10 cellular contexts compared by ENCODE assay signal in the genomic region with DNA sequence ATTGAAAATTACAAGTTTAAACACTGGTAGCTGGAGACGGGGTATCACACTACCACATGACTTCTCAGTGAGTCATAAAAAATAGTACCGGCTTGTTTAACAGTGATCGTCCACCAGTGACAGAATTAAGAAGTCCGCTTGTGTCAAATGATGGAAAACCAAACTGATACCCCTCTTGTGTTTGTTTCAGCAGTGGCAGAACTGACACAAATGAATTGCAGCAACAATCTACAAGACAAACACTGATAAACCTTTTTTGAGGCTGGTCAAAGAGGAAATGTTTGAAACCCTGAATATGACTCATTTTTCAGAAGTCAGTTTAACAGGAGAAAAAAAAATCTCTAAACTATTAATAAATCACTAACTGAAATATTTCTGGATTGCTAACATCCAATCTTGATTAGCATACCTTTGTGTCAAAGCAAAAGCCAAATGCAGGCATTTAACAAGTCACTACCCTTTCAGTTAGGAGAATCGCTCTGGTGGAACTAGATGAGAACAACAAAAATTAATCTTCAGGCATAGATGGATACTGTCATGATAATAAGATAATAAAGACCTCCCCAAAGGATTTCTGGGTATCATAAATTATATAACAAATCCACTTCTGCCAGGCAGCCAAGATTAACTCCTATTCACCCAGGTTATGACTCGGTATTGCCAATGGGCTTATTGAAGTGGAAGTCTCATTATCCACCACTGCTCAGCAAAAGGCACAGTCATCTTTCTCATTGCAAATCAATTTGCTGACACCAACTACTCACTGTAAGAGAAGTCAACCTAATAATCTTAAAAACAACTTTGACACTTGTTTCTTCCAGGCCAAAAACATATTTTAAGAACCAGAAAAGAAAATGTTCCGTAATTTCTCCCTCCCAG. TPM values are rescaled to one million over a fixed set of nuclear protein-coding genes. Genes with fewer than 3 reads are reported as not detected.
A peak's percentile ranks its signal among the peaks of the same experiment; 100 is the strongest.
DNase-seq lines count a peak whose midpoint lies in the region; ATAC-seq and TF ChIP-seq lines count a peak whose summit lies in the region.
"Had no signal": no experiment of that assay in that cellular context is flagged by ENCODE, and none has a peak within 500 bp of the region (broad histone marks: within the 10 kb centered on the region; RNA-seq: fewer than 3 reads in every experiment).

No MANE protein-coding gene starts in this region.

- CTCF ChIA-PET in activated CD4-positive, alpha-beta memory T cell treated with anti-CD3 and anti-CD28 coated beads for 36 hours (lab: Charles Lee) = interaction anchor here (1.4 kb wide), 1 partner anchor 31 kb away, joined by 4 read pairs; no protein-coding TSS in a partner anchor

- no peaks in the 10 kb centered on the region for H3K27me3 ChIP-seq in heart left ventricle
- H3K27me3 ChIP-seq in vagina = no peaks in the 10 kb centered on the region

- H3K9me3 ChIP-seq in heart left ventricle (no peaks in the 10 kb centered on the region), vagina (no peaks in the 10 kb centered on the region)

- intact Hi-C loops in heart left ventricle (cut with DNase I) (loop anchor here in 1 of 10 donors (2.0 kb wide), 1 partner anchor 65 kb away; no protein-coding TSS in a partner anchor), Right ventricle myocardium inferior (cut with DNase I) (no loop called here), vagina (cut with DNase I) (no loop called here), left colon (cut with DNase I, micrococcal nuclease) (no loop called here)
- intact Hi-C loops in activated CD4-positive, alpha-beta memory T cell treated with anti-CD3 and anti-CD28 coated beads for 36 hours (cut with micrococcal nuclease) = loop anchor here (1.0 kb wide), 1 partner anchor 21 kb away; a partner anchor contains a TSS

- TF ChIP-seq POLR2A in heart left ventricle (IDR thresholded peaks at IDR 0.05) (no peak), vagina (IDR thresholded peaks at IDR 0.05) (no peak)

- no peak overlapping the region for H3K4me3 Mint-ChIP-seq in activated CD4-positive, alpha-beta memory T cell treated with anti-CD3 and anti-CD28 coated beads for 36 hours
- H3K4me3 Mint-ChIP-seq: activated naive CD4-positive, alpha-beta T cell treated with anti-CD3 and anti-CD28 coated beads, Interleukin-2, amount 50 U/mL, for 24 hours had no signal

- ATAC-seq in heart left ventricle (peak in 3 of 4 donors; percentile 49 to 59 (median 53)), Right ventricle myocardium inferior (no peak), left colon (no peak)

- H3K4me1 ChIP-seq in heart left ventricle (peaks cover 2 to 76% (median 37%) of the 10 kb centered on the region in 12 donors), vagina (peaks cover 82% of the 10 kb centered on the region)

- H3K4me3 ChIP-seq in heart left ventricle (no peak overlapping the region), vagina (no peak overlapping the region)

- no peaks in the 10 kb centered on the region for H3K27me3 Mint-ChIP-seq in activated CD4-positive, alpha-beta memory T cell treated with anti-CD3 and anti-CD28 coated beads for 36 hours
- H3K27me3 Mint-ChIP-seq: activated naive CD4-positive, alpha-beta T cell treated with anti-CD3 and anti-CD28 coated beads, Interleukin-2, amount 50 U/mL, for 24 hours had no signal

- no peaks in the 10 kb centered on the region for H3K36me3 ChIP-seq in heart left ventricle
- no peaks in the 10 kb centered on the region for H3K36me3 ChIP-seq in vagina

- DNase-seq in heart left ventricle = no peak
- no peak for DNase-seq in Right ventricle myocardium inferior (ENCODE audit: missing footprints)
- DNase-seq in activated CD4-positive, alpha-beta memory T cell treated with anti-CD3 and anti-CD28 coated beads for 36 hours = no peak
- peak; percentile 71 for DNase-seq in iris pigment epithelial cell (ENCODE audit: low read depth)
- no peak for DNase-seq in vagina (ENCODE audit: extremely low spot score in 2 of 2)
- DNase-seq in occipital lobe (lab: John Stamatoyannopoulos, UW) = no peak
- no peak for DNase-seq in activated effector memory CD4-positive, alpha-beta T cell treated with Interleukin-2 at 50 U/mL for 16 hours
- DNase-seq in left colon = no peak
- DNase-seq: COR-L47 had no signal

- H3K27ac ChIP-seq in heart left ventricle (peak overlapping the region; percentile 7 to 74 (median 67)), vagina (peak overlapping the region; percentile 65)

- H3K36me3 Mint-ChIP-seq in activated CD4-positive, alpha-beta memory T cell treated with anti-CD3 and anti-CD28 coated beads for 36 hours = no peaks in the 10 kb centered on the region

- POLR2A ChIA-PET in activated CD4-positive, alpha-beta memory T cell treated with anti-CD3 and anti-CD28 coated beads for 36 hours (lab: Charles Lee) = no interaction called here

- H3K4me1 Mint-ChIP-seq in activated CD4-positive, alpha-beta memory T cell treated with anti-CD3 and anti-CD28 coated beads for 36 hours (ENCODE audit: low read depth) = peaks cover 42% of the 10 kb centered on the region

- 54 to 58% (median 57%) methylated on average over 7 of the region's 7 CpGs for WGBS in heart left ventricle, 4 donors

- peak overlapping the region; percentile 31 for H3K27ac Mint-ChIP-seq in activated CD4-positive, alpha-beta memory T cell treated with anti-CD3 and anti-CD28 coated beads for 36 hours

- H3K9me3 Mint-ChIP-seq in activated CD4-positive, alpha-beta memory T cell treated with anti-CD3 and anti-CD28 coated beads for 36 hours = no peaks in the 10 kb centered on the region
- H3K9me3 Mint-ChIP-seq: activated naive CD4-positive, alpha-beta T cell treated with anti-CD3 and anti-CD28 coated beads, Interleukin-2, amount 50 U/mL, for 24 hours had no signal

- no peak for TF ChIP-seq CTCF in heart left ventricle (IDR thresholded peaks at IDR 0.05)
- no peak for TF ChIP-seq CTCF in vagina (IDR thresholded peaks at IDR 0.05)

RNA-seq across cellular contexts. Expression of a gene that starts 20.7 kb away (rescaled TPM):
- total RNA-seq in heart left ventricle (10 to 100 TPM in 7 of 9 donors, 1 to 10 TPM in 2; 8.3 to 21.4 (median 11.0) TPM), Right ventricle myocardium inferior (15.8 TPM), vagina (19.2 TPM), occipital lobe (18.9 TPM), left colon (10 to 100 TPM; 12.4 to 14.0 TPM)
- 10 to 100 TPM in 1 of 2 donors, 1 to 10 TPM in 1; 2.6 to 13.4 TPM for polyA plus RNA-seq in heart left ventricle
- total RNA-seq in activated CD4-positive, alpha-beta memory T cell treated with anti-CD3 and anti-CD28 coated beads for 36 hours = 1 to 10 TPM; 5.9 TPM

RNA-seq across cellular contexts. Expression of a gene that starts 21.2 kb away (rescaled TPM):
- total RNA-seq in heart left ventricle = 100 to 1,000 TPM in 2 of 9 donors, 10 to 100 TPM in 7; 40.2 to 124 (median 54.6) TPM
- 10 to 100 TPM; 65.5 to 73.0 TPM for polyA plus RNA-seq in heart left ventricle
- 58.1 TPM for total RNA-seq in Right ventricle myocardium inferior
- 10 to 100 TPM; 26.5 to 28.0 TPM for total RNA-seq in activated CD4-positive, alpha-beta memory T cell treated with anti-CD3 and anti-CD28 coated beads for 36 hours
- 23.6 TPM for total RNA-seq in vagina
- 66.9 TPM for total RNA-seq in occipital lobe
- 10 to 100 TPM; 11.7 to 20.1 TPM for total RNA-seq in left colon

Comparison
In these comparisons a context has a peak if more than half of its experiments do, and no peak if none do; other contexts are left out.
1. ATAC-seq: peak in heart left ventricle (3 of 4); none in Right ventricle myocardium inferior (single experiment) and left colon (single experiment).